In genomic region chr1:185041742-185042141, GRCh38 we compare ENCODE assay signal across 30 cellular contexts.
"Had no signal": no experiment of that assay in that cellular context is flagged by ENCODE, and none has a peak within 500 bp of the region (broad histone marks: within the 10 kb centered on the region; RNA-seq: fewer than 3 reads in every experiment).

No MANE protein-coding gene starts in this region.

- H3K27ac Mint-ChIP-seq: dendritic cell treated with granulocyte-macrophage colony-stimulating factor and Interleukin-4, amounts not matched to agents 40 ng/mL and 50 ng/mL, for 4 days; endodermal cell had no signal

- H3K4me3 ChIP-seq: colonic mucosa, coronary artery, dorsolateral prefrontal cortex, esophagus muscularis mucosa, esophagus squamous epithelium, gastrocnemius medialis, gastroesophageal sphincter, heart left ventricle, heart right ventricle, hepatocyte had no signal

- H3K36me3 ChIP-seq: colonic mucosa, esophagus muscularis mucosa, esophagus squamous epithelium, gastrocnemius medialis, gastroesophageal sphincter, heart left ventricle, heart right ventricle had no signal

- H3K27me3 Mint-ChIP-seq: dendritic cell treated with granulocyte-macrophage colony-stimulating factor and Interleukin-4, amounts not matched to agents 40 ng/mL and 50 ng/mL, for 4 days; effector memory CD8-positive, alpha-beta T cell had no signal

- H3K4me3 Mint-ChIP-seq: dendritic cell treated with granulocyte-macrophage colony-stimulating factor and Interleukin-4, amounts not matched to agents 40 ng/mL and 50 ng/mL, for 4 days; effector memory CD8-positive, alpha-beta T cell; endodermal cell had no signal

- H2AFZ ChIP-seq: hepatocyte had no signal

- H3K9me3 ChIP-seq: colonic mucosa, esophagus muscularis mucosa, esophagus squamous epithelium, gastrocnemius medialis, gastroesophageal sphincter, heart left ventricle, heart right ventricle had no signal

- H3K27ac ChIP-seq: colonic mucosa, coronary artery, dorsolateral prefrontal cortex, epithelial cell of prostate, esophagus muscularis mucosa, esophagus squamous epithelium, foreskin keratinocyte, gastrocnemius medialis, gastroesophageal sphincter, heart left ventricle, heart right ventricle, hepatocyte had no signal

- ATAC-seq: effector memory CD8-positive, alpha-beta T cell; esophagus mucosa; foreskin keratinocyte; gastrocnemius medialis; gastroesophageal sphincter; heart left ventricle; heart right ventricle had no signal

- H3K9me3 Mint-ChIP-seq: dendritic cell treated with granulocyte-macrophage colony-stimulating factor and Interleukin-4, amounts not matched to agents 40 ng/mL and 50 ng/mL, for 4 days; effector memory CD8-positive, alpha-beta T cell; endodermal cell had no signal

- H3K4me1 ChIP-seq: colonic mucosa had no signal

- H3K4me2 ChIP-seq: hepatocyte had no signal

- FAIRE-seq: colon, endometrium, endothelial cell of umbilical vein, frontal cortex had no signal

- H3K27me3 ChIP-seq: colonic mucosa, dorsolateral prefrontal cortex, esophagus muscularis mucosa, esophagus squamous epithelium, foreskin keratinocyte, gastrocnemius medialis, gastroesophageal sphincter, heart left ventricle, heart right ventricle, hepatocyte had no signal

- DNase-seq: colonic mucosa; cortex of kidney; dermis blood vessel endothelial cell; dorsolateral prefrontal cortex; effector CD4-positive, alpha-beta T cell; effector CD8-positive, alpha-beta T cell; effector memory CD4-positive, alpha-beta T cell; effector memory CD8-positive, alpha-beta T cell; endodermal cell; erythroblast; esophagus squamous epithelium; foreskin fibroblast; foreskin keratinocyte; foreskin melanocyte; gastrocnemius medialis; glutamatergic neuron; head of caudate nucleus; heart left ventricle; heart right ventricle had no signal
